ENCODE assay signal across 21 cellular contexts in genomic region chr1:17200756-17201155, GRCh38. TPM values are rescaled to one million over a fixed set of nuclear protein-coding genes. Genes with fewer than 3 reads are reported as not detected.
DNase-seq lines count a peak whose midpoint lies in the region; ATAC-seq and TF ChIP-seq lines count a peak whose summit lies in the region.
"Had no signal": no experiment of that assay in that cellular context is flagged by ENCODE, and none has a peak within 500 bp of the region (broad histone marks: within the 10 kb centered on the region; RNA-seq: fewer than 3 reads in every experiment).

No MANE protein-coding gene starts in this region.

- peaks cover 16% of the 10 kb centered on the region for H3K27me3 Mint-ChIP-seq in activated CD4-positive, alpha-beta memory T cell treated with anti-CD3 and anti-CD28 coated beads for 36 hours
- peaks cover 16% of the 10 kb centered on the region for H3K27me3 Mint-ChIP-seq in activated CD4-positive, alpha-beta memory T cell treated with anti-CD3 and anti-CD28 coated beads, Interleukin-2, amount 10 ng/mL, durations not matched to agents 7 days and 5 days

- intact Hi-C loops in activated CD4-positive, alpha-beta memory T cell treated with anti-CD3 and anti-CD28 coated beads for 36 hours (cut with micrococcal nuclease) = no loop called here
- intact Hi-C loops in Right ventricle myocardium superior (cut with DNase I) = no loop called here
- intact Hi-C loops in spleen (cut with DNase I; ENCODE audit: low total_unique reads) = no loop called here

- no peaks in the 10 kb centered on the region for H3K36me3 ChIP-seq in osteoblast (ENCODE audit: insufficient read depth, low read length)
- H3K36me3 ChIP-seq in spleen = no peaks in the 10 kb centered on the region
- H3K36me3 ChIP-seq: neutrophil, stomach had no signal

- no peak overlapping the region for H3K27ac Mint-ChIP-seq in activated CD4-positive, alpha-beta memory T cell treated with anti-CD3 and anti-CD28 coated beads for 36 hours
- no peak overlapping the region for H3K27ac Mint-ChIP-seq in activated CD4-positive, alpha-beta memory T cell treated with anti-CD3 and anti-CD28 coated beads, Interleukin-2, amount 10 ng/mL, durations not matched to agents 7 days and 5 days

- H3K4me1 Mint-ChIP-seq in activated CD4-positive, alpha-beta memory T cell treated with anti-CD3 and anti-CD28 coated beads for 36 hours (ENCODE audit: low read depth) = peaks cover 36% of the 10 kb centered on the region
- H3K4me1 Mint-ChIP-seq in activated CD4-positive, alpha-beta memory T cell treated with anti-CD3 and anti-CD28 coated beads, Interleukin-2, amount 10 ng/mL, durations not matched to agents 7 days and 5 days = peaks cover 32% of the 10 kb centered on the region

- H3K27me3 ChIP-seq in osteoblast (ENCODE audit: insufficient read depth, low read length) (no peaks in the 10 kb centered on the region), spleen (replicated peaks in 1 of 7) (peaks cover 0 to 9% (median 0%) of the 10 kb centered on the region in 7 donors)
- H3K27me3 ChIP-seq: neutrophil had no signal

- no peaks in the 10 kb centered on the region for H3K36me3 Mint-ChIP-seq in activated CD4-positive, alpha-beta memory T cell treated with anti-CD3 and anti-CD28 coated beads for 36 hours
- no peaks in the 10 kb centered on the region for H3K36me3 Mint-ChIP-seq in activated CD4-positive, alpha-beta memory T cell treated with anti-CD3 and anti-CD28 coated beads, Interleukin-2, amount 10 ng/mL, durations not matched to agents 7 days and 5 days (ENCODE audit: low read depth)

- H4K20me1 ChIP-seq in osteoblast (ENCODE audit: insufficient read depth, low read length) = no peaks in the 10 kb centered on the region

- no peak overlapping the region for H3K4me3 Mint-ChIP-seq in activated CD4-positive, alpha-beta memory T cell treated with anti-CD3 and anti-CD28 coated beads for 36 hours
- no peak overlapping the region for H3K4me3 Mint-ChIP-seq in activated CD4-positive, alpha-beta memory T cell treated with anti-CD3 and anti-CD28 coated beads, Interleukin-2, amount 10 ng/mL, durations not matched to agents 7 days and 5 days
- H3K4me3 Mint-ChIP-seq: activated CD8-positive, alpha-beta T cell treated with anti-CD3 and anti-CD28 coated beads, Interleukin-2, amount 10 ng/mL, durations not matched to agents 7 days and 5 days had no signal

- no peaks in the 10 kb centered on the region for H3K9me3 ChIP-seq in osteoblast (ENCODE audit: low read depth, low read length)
- no peaks in the 10 kb centered on the region for H3K9me3 ChIP-seq in spleen
- H3K9me3 ChIP-seq: neutrophil, stomach had no signal

- CTCF ChIA-PET in activated CD4-positive, alpha-beta memory T cell treated with anti-CD3 and anti-CD28 coated beads for 36 hours (lab: Charles Lee) = interaction anchor here (1.0 kb wide), 1 partner anchor 76 kb away, joined by 6 read pairs; no protein-coding TSS in a partner anchor
- CTCF ChIA-PET in activated CD4-positive, alpha-beta memory T cell treated with anti-CD3 and anti-CD28 coated beads, Interleukin-2, amount 10 ng/mL, durations not matched to agents 7 days and 5 days (lab: Charles Lee) = no interaction called here
- CTCF ChIA-PET in RWPE1 (lab: Yijun Ruan, JAX) = interaction anchor here (0.7 kb wide), 1 partner anchor 48 kb away, joined by 5 read pairs; no protein-coding TSS in a partner anchor

- POLR2A ChIA-PET in activated CD4-positive, alpha-beta memory T cell treated with anti-CD3 and anti-CD28 coated beads for 36 hours (lab: Charles Lee) = no interaction called here
- POLR2A ChIA-PET in activated CD4-positive, alpha-beta memory T cell treated with anti-CD3 and anti-CD28 coated beads, Interleukin-2, amount 10 ng/mL, durations not matched to agents 7 days and 5 days (lab: Charles Lee) = interaction anchor here (0.9 kb wide), 1 partner anchor 14 kb away, joined by 3 read pairs; no protein-coding TSS in a partner anchor
- POLR2A ChIA-PET in RWPE1 (lab: Yijun Ruan, JAX; ENCODE audit: low non-redundant PET) = no interaction called here

- TF ChIP-seq CTCF in RWPE1 (conservative IDR thresholded peaks at IDR 0.05; ENCODE audit: low read depth) (no peak), fibroblast of villous mesenchyme (IDR thresholded peaks at IDR 0.05; ENCODE audit: insufficient read depth, low read depth, low read length) (no peak), osteoblast (IDR thresholded peaks at IDR 0.05; ENCODE audit: extremely low read depth, low read depth, low read length) (no peak), GM13977 (IDR thresholded peaks at IDR 0.05; ENCODE audit: extremely low read depth, insufficient read depth, missing control alignments) (no peak), spleen (IDR thresholded peaks at IDR 0.05 in 8 of 11, conservative IDR thresholded peaks at IDR 0.05 in 3 of 11) (no peak)

- TF ChIP-seq POLR2A in spleen (IDR thresholded peaks at IDR 0.05) = no peak

- peak overlapping the region; percentile 30; the same call in 1 of the 2 replicates for H3K27ac ChIP-seq in RWPE1
- H3K27ac ChIP-seq in osteoblast (ENCODE audit: low read depth, low read length) = no peak overlapping the region
- no peak overlapping the region for H3K27ac ChIP-seq in spleen
- H3K27ac ChIP-seq: neutrophil, stomach had no signal

- H3K4me1 ChIP-seq in osteoblast (ENCODE audit: insufficient read depth, low read length) = peaks cover 9% of the 10 kb centered on the region
- H3K4me1 ChIP-seq in spleen = peaks cover 0 to 9% (median 0%) of the 10 kb centered on the region in 6 donors
- H3K4me1 ChIP-seq: stomach had no signal

- H3K4me2 ChIP-seq in osteoblast (ENCODE audit: insufficient read depth, low read length) = no peak overlapping the region

- H3K9me3 Mint-ChIP-seq in activated CD4-positive, alpha-beta memory T cell treated with anti-CD3 and anti-CD28 coated beads for 36 hours = no peaks in the 10 kb centered on the region
- H3K9me3 Mint-ChIP-seq in activated CD4-positive, alpha-beta memory T cell treated with anti-CD3 and anti-CD28 coated beads, Interleukin-2, amount 10 ng/mL, durations not matched to agents 7 days and 5 days = no peaks in the 10 kb centered on the region

- H2AFZ ChIP-seq in osteoblast (ENCODE audit: low read length) = peak overlapping the region; percentile 40

- ATAC-seq in Right ventricle myocardium superior (ENCODE audit: poor library complexity) = no peak
- ATAC-seq: right cardiac atrium had no signal

- H3K4me3 ChIP-seq in fibroblast of villous mesenchyme (ENCODE audit: low read depth, low read length) (no peak overlapping the region), osteoblast (ENCODE audit: insufficient read depth, low read length) (no peak overlapping the region), spleen (no peak overlapping the region)
- H3K4me3 ChIP-seq: stomach had no signal

- in situ Hi-C loops in GM13977 (cut with MboI; ENCODE audit: low pct_unique_long_range_greater_than_20kb, low sequenced_read_pairs, unreplicated experiment) = no loop called here

- WGBS in spleen, 5 donors = 71 to 92% (median 89%) methylated on average over 5 of the region's 5 CpGs

- DNase-seq in activated CD4-positive, alpha-beta memory T cell treated with anti-CD3 and anti-CD28 coated beads for 36 hours = peak; percentile 6
- DNase-seq in activated CD4-positive, alpha-beta memory T cell treated with anti-CD3 and anti-CD28 coated beads, Interleukin-2, amount 10 ng/mL, durations not matched to agents 7 days and 5 days = no peak
- DNase-seq in RWPE1 (ENCODE audit: low spot score) (no peak), fibroblast of villous mesenchyme (ENCODE audit: low read depth) (peak; percentile 31), osteoblast (ENCODE audit: insufficient read length, low spot score, missing footprints) (no peak), GM13977 (ENCODE audit: low spot score) (no peak), Right ventricle myocardium superior (no peak), spleen (no peak)
- DNase-seq: activated CD8-positive, alpha-beta T cell treated with anti-CD3 and anti-CD28 coated beads, Interleukin-2, amount 10 ng/mL, durations not matched to agents 7 days and 5 days; activated gamma-delta T cell; C1 segment of cervical spinal cord; cortex of kidney; DMS79 treated with DMSO at 0.1 percent for 48 hours; H7; midbrain; NCI-H1436 treated with DMSO at 0.1 percent for 48 hours; NCI-H82; right cardiac atrium; RPMI8226; stomach had no signal

- no peaks in the 10 kb centered on the region for H3K79me2 ChIP-seq in osteoblast (ENCODE audit: insufficient read depth, low read length)

RNA-seq across cellular contexts. Expression of gene PADI1, which starts 4.2 kb away (rescaled TPM):
- total RNA-seq in activated CD4-positive, alpha-beta memory T cell treated with anti-CD3 and anti-CD28 coated beads for 36 hours = not detected
- total RNA-seq in activated CD4-positive, alpha-beta memory T cell treated with anti-CD3 and anti-CD28 coated beads, Interleukin-2, amount 10 ng/mL, durations not matched to agents 7 days and 5 days = not detected
- total RNA-seq in fibroblast of villous mesenchyme (0.43 and 0.64 TPM in 2 replicates), osteoblast (under 0.01 TPM in 2 replicates), Right ventricle myocardium superior (not detected), spleen (under 1 TPM in 3 of 7 donors, not detected in 4; 0.32 to 0.76 (median 0.46) TPM)
- under 1 TPM; 0.03 to 0.29 (median 0.09) TPM for polyA plus RNA-seq in spleen
- total RNA-seq: activated CD8-positive, alpha-beta T cell treated with anti-CD3 and anti-CD28 coated beads, Interleukin-2, amount 10 ng/mL, durations not matched to agents 7 days and 5 days; right cardiac atrium had no signal
- polyA plus RNA-seq: right cardiac atrium had no signal

RNA-seq across cellular contexts. Expression of gene PADI3, which starts 48.1 kb away (rescaled TPM):
- total RNA-seq in activated CD4-positive, alpha-beta memory T cell treated with anti-CD3 and anti-CD28 coated beads for 36 hours = not detected
- total RNA-seq in activated CD4-positive, alpha-beta memory T cell treated with anti-CD3 and anti-CD28 coated beads, Interleukin-2, amount 10 ng/mL, durations not matched to agents 7 days and 5 days = not detected
- total RNA-seq in fibroblast of villous mesenchyme (under 0.01 TPM in 1 of 2 replicates, not detected in the other), osteoblast (not detected in 2 replicates), Right ventricle myocardium superior (not detected), spleen (not detected)
- not detected for polyA plus RNA-seq in spleen
- total RNA-seq: activated CD8-positive, alpha-beta T cell treated with anti-CD3 and anti-CD28 coated beads, Interleukin-2, amount 10 ng/mL, durations not matched to agents 7 days and 5 days; right cardiac atrium; stomach had no signal
- polyA plus RNA-seq: right cardiac atrium had no signal

Comparison
In these comparisons a context has a peak if more than half of its experiments do, and no peak if none do; other contexts are left out.
1. DNase-seq: peak in activated CD4-positive, alpha-beta memory T cell treated with anti-CD3 and anti-CD28 coated beads for 36 hours (single experiment) and fibroblast of villous mesenchyme (single experiment); none in activated CD4-positive, alpha-beta memory T cell treated with anti-CD3 and anti-CD28 coated beads, Interleukin-2, amount 10 ng/mL, durations not matched to agents 7 days and 5 days (single experiment), RWPE1 (single experiment), osteoblast (single experiment), GM13977 (single experiment), Right ventricle myocardium superior (single experiment) and spleen (single experiment).